ENCODE assay signal across 18 cellular contexts in the genomic region with DNA sequence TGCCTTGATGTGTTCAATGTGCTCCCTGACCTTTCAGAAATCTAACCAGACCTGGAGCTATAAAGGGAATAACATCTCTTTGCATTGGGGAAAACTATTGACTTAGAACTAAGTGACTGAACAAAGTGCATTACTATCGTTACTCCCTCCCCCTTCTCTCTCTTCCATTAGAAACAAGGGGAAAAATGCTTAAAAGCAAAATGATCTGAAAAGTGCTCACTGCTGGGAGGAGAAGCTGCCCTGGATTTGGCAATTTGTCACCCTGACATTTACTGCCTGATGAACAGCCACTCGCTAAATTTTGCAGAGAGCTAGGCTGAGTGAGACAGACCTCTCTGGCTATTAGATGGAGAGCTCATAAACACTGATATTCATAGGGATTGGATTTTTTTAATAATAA. TPM values are rescaled to one million over a fixed set of nuclear protein-coding genes. Genes with fewer than 3 reads are reported as not detected.
DNase-seq lines count a peak whose midpoint lies in the region; ATAC-seq and TF ChIP-seq lines count a peak whose summit lies in the region.
"Had no signal": no experiment of that assay in that cellular context is flagged by ENCODE, and none has a peak within 500 bp of the region (broad histone marks: within the 10 kb centered on the region; RNA-seq: fewer than 3 reads in every experiment).

No MANE protein-coding gene starts in this region.

- peaks cover 6% of the 10 kb centered on the region for H3K36me3 Mint-ChIP-seq in mesothelial cell of epicardium
- H3K36me3 Mint-ChIP-seq: CD8-positive, alpha-beta T cell had no signal

- DNase-seq in DMS153 (lab: John Stamatoyannopoulos, UW), result peak; percentile 50
- DNase-seq in DMS153 treated with DMSO at 0.1 percent for 48 hours (lab: John Stamatoyannopoulos, UW; ENCODE audit: unreplicated experiment), result no peak
- peak; percentile 55 for DNase-seq in HEK293T (ENCODE audit: extremely low spot score)
- peak; percentile 23 to 42 for DNase-seq in NOMO-1 (lab: John Stamatoyannopoulos, UW; ENCODE audit: unreplicated experiment in 2 of 2)
- no peak for DNase-seq in mesothelial cell of epicardium (ENCODE audit: low spot score in 2 of 2, unreplicated experiment in 2 of 2)
- no peak for DNase-seq in kidney glomerular epithelial cell (lab: John Stamatoyannopoulos, UW)
- DNase-seq: CD8-positive, alpha-beta T cell; EL; NCI-H1694 treated with DMSO at 0.1 percent for 48 hours; NCI-H2171 treated with DMSO at 0.1 percent for 48 hours; NCI-H510A; PC-9 had no signal

- no peak for TF ChIP-seq POLR2A in GM18505 (IDR thresholded peaks at IDR 0.05; ENCODE audit: borderline replicate concordance, extremely low read depth, insufficient read depth, insufficient read length)

- H3K27ac Mint-ChIP-seq in mesothelial cell of epicardium, result peak overlapping the region; percentile 5
- H3K27ac Mint-ChIP-seq: CD8-positive, alpha-beta T cell had no signal

- peaks cover 9% of the 10 kb centered on the region for H3K9me3 Mint-ChIP-seq in mesothelial cell of epicardium

- H3K4me1 Mint-ChIP-seq in mesothelial cell of epicardium, result peaks cover 15% of the 10 kb centered on the region

- CTCF ChIA-PET in HEK293T (lab: Yijun Ruan, JAX), result interaction anchor here (0.9 to 2.0 kb wide), 2 partner anchors 9 to 86 kb away, joined by 3 to 12 read pairs; no protein-coding TSS in a partner anchor

- POLR2A ChIA-PET in HEK293T (lab: Yijun Ruan, JAX), result interaction anchor here (0.8 kb wide), 1 partner anchor 11 kb away, joined by 3 read pairs; no protein-coding TSS in a partner anchor

- H3K4me3 Mint-ChIP-seq in mesothelial cell of epicardium, result no peak overlapping the region
- H3K4me3 Mint-ChIP-seq: CD8-positive, alpha-beta T cell had no signal

- ATAC-seq in GM18858 (IDR thresholded peaks at IDR 0.05; ENCODE audit: unreplicated experiment) (no peak), GM18505 (IDR thresholded peaks at IDR 0.05; ENCODE audit: unreplicated experiment) (no peak)
- ATAC-seq: CD8-positive, alpha-beta T cell; HCT116; K562 had no signal

- H3K27me3 Mint-ChIP-seq in mesothelial cell of epicardium (ENCODE audit: low read depth), result peaks cover 2% of the 10 kb centered on the region

- TF ChIP-seq CTCF in mesothelial cell of epicardium (IDR thresholded peaks at IDR 0.05; ENCODE audit: unreplicated experiment), result no peak

TF ChIP-seq in HEK293T, 16 proteins besides CTCF, POLR2A, EP300 and RAD21:
- TF ChIP-seq, protein P1, sequence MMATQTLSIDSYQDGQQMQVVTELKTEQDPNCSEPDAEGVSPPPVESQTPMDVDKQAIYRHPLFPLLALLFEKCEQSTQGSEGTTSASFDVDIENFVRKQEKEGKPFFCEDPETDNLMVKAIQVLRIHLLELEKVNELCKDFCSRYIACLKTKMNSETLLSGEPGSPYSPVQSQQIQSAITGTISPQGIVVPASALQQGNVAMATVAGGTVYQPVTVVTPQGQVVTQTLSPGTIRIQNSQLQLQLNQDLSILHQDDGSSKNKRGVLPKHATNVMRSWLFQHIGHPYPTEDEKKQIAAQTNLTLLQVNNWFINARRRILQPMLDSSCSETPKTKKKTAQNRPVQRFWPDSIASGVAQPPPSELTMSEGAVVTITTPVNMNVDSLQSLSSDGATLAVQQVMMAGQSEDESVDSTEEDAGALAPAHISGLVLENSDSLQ (IDR thresholded peaks at IDR 0.05), result peak; percentile 94
- no peak for TF ChIP-seq TARDBP (IDR thresholded peaks at IDR 0.05)
TF ChIP-seq in HEK293T: peak in this region for 1.

RNA-seq across cellular contexts. Expression of a gene that starts 48.6 kb away (rescaled TPM):
- 12.6 to 13.9 TPM (median 13.6 TPM) in 3 replicates for total RNA-seq in mesothelial cell of epicardium
- total RNA-seq: CD8-positive, alpha-beta T cell; HT1080; T-helper 1 cell treated with Interleukin-12 subunit alpha and Interleukin-12 subunit beta and Interleukin-4 antibody, amounts not matched to agents 30 ng/mL and 1 ng/mL, for 36 hours had no signal

Comparison
In these comparisons a context has a peak if more than half of its experiments do, and no peak if none do; other contexts are left out.
1. DNase-seq: peak in DMS153 (single experiment), HEK293T (single experiment) and NOMO-1 (2 of 2); none in DMS153 treated with DMSO at 0.1 percent for 48 hours (single experiment), mesothelial cell of epicardium (0 of 2) and kidney glomerular epithelial cell (single experiment).